ENCODE assay signal across 8 cellular contexts in the genomic region with DNA sequence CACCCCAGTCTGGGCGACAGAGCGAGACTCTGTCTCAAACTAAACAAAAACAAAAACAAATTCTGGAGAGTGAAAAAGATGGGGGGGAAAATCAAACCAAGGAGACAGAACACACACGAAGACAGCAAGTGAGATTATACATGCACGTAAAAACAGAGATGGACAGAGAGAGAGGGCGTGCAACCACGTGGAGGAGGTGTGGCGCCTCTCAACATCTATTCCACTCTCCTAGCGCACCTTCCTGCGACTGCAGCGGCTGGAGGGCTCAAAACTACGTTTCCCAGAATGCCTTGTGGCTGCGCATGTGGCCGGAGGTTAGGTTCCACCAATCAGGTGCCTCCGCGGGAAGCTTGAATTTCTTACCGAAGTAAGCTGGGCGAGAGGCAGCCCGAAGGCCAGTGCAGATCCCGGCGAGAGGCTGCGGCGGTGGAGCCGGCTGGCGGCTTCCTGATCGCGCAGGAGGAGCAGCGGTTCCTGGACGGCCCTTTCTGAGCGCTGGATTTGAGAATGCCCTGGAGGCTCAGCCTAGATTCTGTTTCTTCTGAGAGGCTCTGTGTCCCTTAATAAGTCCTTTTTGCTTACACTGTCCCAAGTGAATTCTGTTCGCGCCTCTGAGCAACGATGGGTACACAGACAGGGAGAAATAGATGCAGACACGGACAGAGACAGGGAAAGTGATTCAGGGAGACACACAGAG. TPM values are rescaled to one million over a fixed set of nuclear protein-coding genes. Genes with fewer than 3 reads are reported as not detected.
A peak's percentile ranks its signal among the peaks of the same experiment; 100 is the strongest.
DNase-seq lines count a peak whose midpoint lies in the region; ATAC-seq and TF ChIP-seq lines count a peak whose summit lies in the region.

No MANE protein-coding gene starts in this region.

- TF ChIP-seq CTCF in GM06990 (IDR thresholded peaks at IDR 0.05; ENCODE audit: insufficient read depth, low read length, poor library complexity, severe bottlenecking) (no peak), choroid plexus epithelial cell (conservative IDR thresholded peaks at IDR 0.05; ENCODE audit: low read depth, low read length) (no peak)

- DNase-seq in GM06990 (ENCODE audit: extremely low read depth, insufficient read length) = peak; percentile 82
- peak; percentile 85 for DNase-seq in NCI-H460 (ENCODE audit: extremely low read depth, low read depth)
- peak; percentile 90 for DNase-seq in choroid plexus epithelial cell (ENCODE audit: low read depth)
- DNase-seq in left kidney (ENCODE audit: low read depth, low spot score) = peak; percentile 97
- peak; percentile 88 for DNase-seq in stimulated activated CD4-positive, alpha-beta T cell treated with anti-CD3 and anti-CD28 coated beads, Interleukin-4, amount 100 ng/mL, for 24 hours

- no peaks in the 10 kb centered on the region for H3K27me3 ChIP-seq in GM06990 (replicated peaks; ENCODE audit: control insufficient read depth, insufficient read depth, low read length)

- H3K36me3 ChIP-seq in GM06990 (ENCODE audit: control insufficient read depth, insufficient read depth, low read length) = no peaks in the 10 kb centered on the region

- ATAC-seq in HG03196 (IDR thresholded peaks at IDR 0.05; ENCODE audit: unreplicated experiment) = peak; percentile 79
- peak; percentile 98 to 100 for ATAC-seq in activated CD4-positive, CD25-positive, alpha-beta regulatory T cell treated with anti-CD3 and anti-CD28 coated beads, Interleukin-2, amount 50 U/mL, for 24 hours
- ATAC-seq in HG02870 (IDR thresholded peaks at IDR 0.05; ENCODE audit: unreplicated experiment) = no peak

- H3K4me3 ChIP-seq in GM06990 (replicated peaks; ENCODE audit: low read depth, low read length) (peak overlapping the region; percentile 32; the same call in 1 of the 2 replicates), choroid plexus epithelial cell (ENCODE audit: low read depth, low read length) (no peak overlapping the region)

RNA-seq across cellular contexts. Expression of a gene that starts 13.1 kb away (rescaled TPM):
- not detected in 2 replicates for total RNA-seq in NCI-H460 (2014; rRNA removed; shearing (Covaris generic))
- polyA plus RNA-seq in NCI-H460 (2014; cell fraction: nucleus; rRNA removed) = not detected in 2 replicates

RNA-seq across cellular contexts. Expression of a gene that starts 25.3 kb away (rescaled TPM):
- total RNA-seq in NCI-H460 (2014; rRNA removed; shearing (Covaris generic)) = 1.2 and 2.7 TPM in 2 replicates
- 0.35 and 2.1 TPM in 2 replicates for polyA plus RNA-seq in NCI-H460 (2014; cell fraction: nucleus; rRNA removed)

RNA-seq across cellular contexts. Expression of a gene that starts 41.8 kb away (rescaled TPM):
- 19.2 and 19.7 TPM in 2 replicates for total RNA-seq in NCI-H460 (2014; rRNA removed; shearing (Covaris generic))
- polyA plus RNA-seq in NCI-H460 (2014; cell fraction: nucleus; rRNA removed) = 25.0 and 35.9 TPM in 2 replicates

RNA-seq across cellular contexts. Expression of a gene that starts 46.0 kb away (rescaled TPM):
- total RNA-seq in NCI-H460 (2014; rRNA removed; shearing (Covaris generic)) = 0.06 TPM in 1 of 2 replicates, not detected in the other
- not detected in 2 replicates for polyA plus RNA-seq in NCI-H460 (2014; cell fraction: nucleus; rRNA removed)
